ENCODE assay signal across 15 cellular contexts in genomic region chr10:73812662-73813061, GRCh38. TPM values are rescaled to one million over a fixed set of nuclear protein-coding genes. Genes with fewer than 3 reads are reported as not detected.
DNase-seq lines count a peak whose midpoint lies in the region; ATAC-seq and TF ChIP-seq lines count a peak whose summit lies in the region.
"Had no signal": no experiment of that assay in that cellular context is flagged by ENCODE, and none has a peak within 500 bp of the region (broad histone marks: within the 10 kb centered on the region; RNA-seq: fewer than 3 reads in every experiment).

No MANE protein-coding gene starts in this region.

- H3K9ac ChIP-seq in endodermal cell (ENCODE audit: extremely low read depth, low read length, poor library complexity, severe bottlenecking), result no peak overlapping the region

- H3F3A ChIP-seq in PC-9 (ENCODE audit: insufficient read depth, low read depth), result peaks cover 54% of the 10 kb centered on the region

- H4K20me1 ChIP-seq in PC-9 (ENCODE audit: insufficient read depth), result peaks cover 30% of the 10 kb centered on the region

- no peaks in the 10 kb centered on the region for H3K9me3 ChIP-seq in PC-9 (ENCODE audit: insufficient read depth, low read depth)
- no peaks in the 10 kb centered on the region for H3K9me3 ChIP-seq in endodermal cell (ENCODE audit: control insufficient read depth, low read length)
- no peaks in the 10 kb centered on the region for H3K9me3 ChIP-seq in psoas muscle
- H3K9me3 ChIP-seq: A549, uterus had no signal

- H3K27ac ChIP-seq in PC-9, result peak overlapping the region; percentile 14; the same call in 1 of the 2 replicates
- no peak overlapping the region for H3K27ac ChIP-seq in endodermal cell (ENCODE audit: low read depth, low read length)
- H3K27ac ChIP-seq in psoas muscle, result peak overlapping the region; percentile 63
- H3K27ac ChIP-seq: WERI-Rb-1 had no signal

- H3K9me3 Mint-ChIP-seq in T-helper 2 cell treated with Interferon-gamma antibody and Interleukin-4, amounts not matched to agents 5 μg/mL and 100 μg/mL, for 36 hours, result no peaks in the 10 kb centered on the region
- no peaks in the 10 kb centered on the region for H3K9me3 Mint-ChIP-seq in endodermal cell

- peaks cover 24% of the 10 kb centered on the region for H3K4me1 Mint-ChIP-seq in T-helper 2 cell treated with Interferon-gamma antibody and Interleukin-4, amounts not matched to agents 5 μg/mL and 100 μg/mL, for 36 hours (ENCODE audit: low read depth)
- H3K4me1 Mint-ChIP-seq in endodermal cell, result peaks cover 30% of the 10 kb centered on the region

- H3K4me2 ChIP-seq in PC-9, result peak overlapping the region; percentile 34; the same call in 1 of the 2 replicates

- H2AFZ ChIP-seq in PC-9, result no peak overlapping the region

- H3K27me3 ChIP-seq in PC-9 (ENCODE audit: insufficient read depth, low read depth) (no peaks in the 10 kb centered on the region), endodermal cell (ENCODE audit: control insufficient read depth, insufficient read depth, low read length, poor library complexity, severe bottlenecking) (no peaks in the 10 kb centered on the region), psoas muscle (ENCODE audit: insufficient read depth in 3 of 3, low read length in 2 of 3) (no peaks in the 10 kb centered on the region)
- H3K27me3 ChIP-seq: uterus had no signal

- peaks cover 46% of the 10 kb centered on the region for H3K36me3 Mint-ChIP-seq in T-helper 2 cell treated with Interferon-gamma antibody and Interleukin-4, amounts not matched to agents 5 μg/mL and 100 μg/mL, for 36 hours (ENCODE audit: low read depth)
- peaks cover 25% of the 10 kb centered on the region for H3K36me3 Mint-ChIP-seq in endodermal cell (ENCODE audit: low read depth)

- H3K4me3 Mint-ChIP-seq in T-helper 2 cell treated with Interferon-gamma antibody and Interleukin-4, amounts not matched to agents 5 μg/mL and 100 μg/mL, for 36 hours, result peak overlapping the region; percentile 39
- peak overlapping the region; percentile 68 for H3K4me3 Mint-ChIP-seq in endodermal cell

- no TSS peak for BruUV-seq in PC-9 (replicated peaks; lab: Mats Ljungman, UMichigan)

- H3K9me2 ChIP-seq in PC-9 (ENCODE audit: insufficient read depth), result no peaks in the 10 kb centered on the region

- H3K27me3 Mint-ChIP-seq in T-helper 2 cell treated with Interferon-gamma antibody and Interleukin-4, amounts not matched to agents 5 μg/mL and 100 μg/mL, for 36 hours (ENCODE audit: low read depth), result no peaks in the 10 kb centered on the region
- peaks cover 2% of the 10 kb centered on the region for H3K27me3 Mint-ChIP-seq in endodermal cell (ENCODE audit: insufficient read depth)

- peaks cover 4% of the 10 kb centered on the region; the same call in 1 of the 2 replicates for H3K79me2 ChIP-seq in PC-9 (ENCODE audit: low read depth)

- H3K36me3 ChIP-seq in PC-9 (ENCODE audit: low read depth) (peaks cover 25% of the 10 kb centered on the region), endodermal cell (ENCODE audit: control insufficient read depth, insufficient read depth, low read length) (peaks cover 23% of the 10 kb centered on the region), psoas muscle (ENCODE audit: insufficient read depth in 1 of 2, low read depth in 1 of 2) (peaks cover 9 to 73% of the 10 kb centered on the region in 2 donors)
- H3K36me3 ChIP-seq: uterus had no signal

- intact Hi-C loops in PC-9 (cut with micrococcal nuclease; ENCODE audit: unreplicated experiment), result no loop called here
- intact Hi-C loops in psoas muscle (cut with DNase I), result no loop called here

- peaks cover 9% of the 10 kb centered on the region; the same call in 1 of the 2 replicates for H3K4me1 ChIP-seq in PC-9 (replicated peaks; ENCODE audit: insufficient read depth)
- peaks cover 9% of the 10 kb centered on the region for H3K4me1 ChIP-seq in endodermal cell (ENCODE audit: control insufficient read depth, insufficient read depth, low read length)
- peaks cover 27% of the 10 kb centered on the region for H3K4me1 ChIP-seq in psoas muscle
- H3K4me1 ChIP-seq: uterus had no signal

- peak overlapping the region; percentile 49 for H3K27ac Mint-ChIP-seq in T-helper 2 cell treated with Interferon-gamma antibody and Interleukin-4, amounts not matched to agents 5 μg/mL and 100 μg/mL, for 36 hours
- H3K27ac Mint-ChIP-seq in endodermal cell, result no peak overlapping the region

- TF ChIP-seq CTCF in PC-9 (conservative IDR thresholded peaks at IDR 0.05) (no peak), endodermal cell (conservative IDR thresholded peaks at IDR 0.05) (no peak), psoas muscle (IDR thresholded peaks at IDR 0.05) (no peak)

- WGBS in endodermal cell (ENCODE audit: insufficient coverage in 1 of 2, insufficient read length in 1 of 2), 2 experiments, result 83 to 86% methylated on average over 4 of the region's 4 CpGs
- 68 to 85% (median 74%) methylated on average over 4 of the region's 4 CpGs for WGBS in psoas muscle, 3 donors

- H3K4me3 ChIP-seq in PC-9 (no peak overlapping the region), endodermal cell (ENCODE audit: low read length) (no peak overlapping the region), psoas muscle (no peak overlapping the region)

- CTCF ChIA-PET in PC-9 (lab: Charles Lee), result no interaction called here

- DNase-seq in T-helper 2 cell treated with Interferon-gamma antibody and Interleukin-4, amounts not matched to agents 5 μg/mL and 100 μg/mL, for 36 hours (ENCODE audit: low spot score), result no peak
- DNase-seq in T-helper 2 cell (no peak), PC-9 (no peak), endodermal cell (peak; percentile 69), psoas muscle (peak in 1 of 2 donors; percentile 42), GDM1 (lab: John Stamatoyannopoulos, UW) (no peak), NCI-H748 treated with DMSO at 0.1 percent for 48 hours (lab: John Stamatoyannopoulos, UW) (no peak)
- DNase-seq: activated effector memory CD4-positive, alpha-beta T cell treated with anti-CD3 and anti-CD28 coated beads, Interleukin-2, amount 50 U/mL, for 16 hours; IMR-90; NCI-H146; NCI-H510A treated with DMSO at 0.1 percent for 48 hours; uterus; WERI-Rb-1 had no signal

- ATAC-seq in psoas muscle, result no peak
- ATAC-seq in HG02938 (IDR thresholded peaks at IDR 0.05; ENCODE audit: unreplicated experiment), result no peak

- POLR2A ChIA-PET in PC-9 (lab: Charles Lee; ENCODE audit: unreplicated experiment), result interaction anchor here (0.8 kb wide), 1 partner anchor 1221 kb away, joined by 25 read pairs; no protein-coding TSS in a partner anchor

RNA-seq across cellular contexts. Expression of gene NDST2, which starts 1.3 kb away (rescaled TPM):
- 20.4 and 22.8 TPM in 2 replicates for total RNA-seq in PC-9 (2021)
- total RNA-seq in endodermal cell, result 10 to 100 TPM; 19.6 to 20.3 TPM
- polyA plus RNA-seq in endodermal cell (2013, experiment 1 of 2), result 23.6 TPM
- 15.4 TPM for polyA plus RNA-seq in endodermal cell (2013, experiment 2 of 2)
- total RNA-seq in psoas muscle, result 10 to 100 TPM in 3 of 4 donors, 1 to 10 TPM in 1; 9.4 to 14.5 (median 12.0) TPM
- 1 to 10 TPM; 4.5 to 8.6 (median 7.8) TPM for polyA plus RNA-seq in psoas muscle

RNA-seq across cellular contexts. Expression of gene ZSWIM8, which starts 27.3 kb away (rescaled TPM):
- total RNA-seq in PC-9 (2021) (49.2 and 70.0 TPM in 2 replicates), endodermal cell (10 to 100 TPM; 75.9 to 79.8 TPM), psoas muscle (10 to 100 TPM; 57.0 to 65.1 (median 58.7) TPM)
- polyA plus RNA-seq in endodermal cell (2013, experiment 1 of 2), result 86.6 TPM
- polyA plus RNA-seq in endodermal cell (2013, experiment 2 of 2), result 82.6 TPM
- polyA plus RNA-seq in psoas muscle, result 10 to 100 TPM; 40.5 to 68.3 (median 54.4) TPM

RNA-seq across cellular contexts. Expression of gene CHCHD1, which starts 30.8 kb away (rescaled TPM):
- 44.1 and 44.5 TPM in 2 replicates for total RNA-seq in PC-9 (2021)
- total RNA-seq in endodermal cell, result 10 to 100 TPM; 37.6 to 49.3 TPM
- 74.8 TPM for polyA plus RNA-seq in endodermal cell (2013, experiment 1 of 2)
- polyA plus RNA-seq in endodermal cell (2013, experiment 2 of 2), result 73.7 TPM
- total RNA-seq in psoas muscle, result 10 to 100 TPM; 19.9 to 30.9 (median 21.9) TPM
- polyA plus RNA-seq in psoas muscle, result 10 to 100 TPM; 66.9 to 98.7 (median 94.3) TPM
